ENCODE assay signal across 19 cellular contexts in genomic region chr5:104594850-104595249, GRCh38.
DNase-seq lines count a peak whose midpoint lies in the region.
"Had no signal": no experiment of that assay in that cellular context is flagged by ENCODE, and none has a peak within 500 bp of the region (broad histone marks: within the 10 kb centered on the region; RNA-seq: fewer than 3 reads in every experiment).

No MANE protein-coding gene starts in this region.

- peak; percentile 4 for DNase-seq in DMS53 (lab: John Stamatoyannopoulos, UW)
- no peak for DNase-seq in DMS53 treated with DMSO at 0.1 percent for 48 hours (lab: John Stamatoyannopoulos, UW; ENCODE audit: unreplicated experiment)
- DNase-seq in NCI-H748 (lab: John Stamatoyannopoulos, UW; ENCODE audit: unreplicated experiment): peak; percentile 25
- DNase-seq in NCI-H748 treated with DMSO at 0.1 percent for 48 hours (lab: John Stamatoyannopoulos, UW): no peak
- peak; percentile 24 for DNase-seq in OCI-M1 (lab: John Stamatoyannopoulos, UW)
- DNase-seq in DMS153 (lab: John Stamatoyannopoulos, UW): no peak
- no peak for DNase-seq in CD1c-positive myeloid dendritic cell (ENCODE audit: extremely low spot score)
- no peak for DNase-seq in DMS79 treated with DMSO at 0.1 percent for 48 hours (lab: John Stamatoyannopoulos, UW)
- DNase-seq: ACHN; AML-193; BE2C; Calu3; CD4-positive, alpha-beta memory T cell; COR-L47; DND-41; GM23248; H7; HCEC 1CT; HFFc6 had no signal

Comparison
In these comparisons a context has a peak if more than half of its experiments do, and no peak if none do; other contexts are left out.
1. DNase-seq: peak in DMS53 (single experiment), NCI-H748 (single experiment) and OCI-M1 (single experiment); none in DMS53 treated with DMSO at 0.1 percent for 48 hours (single experiment), NCI-H748 treated with DMSO at 0.1 percent for 48 hours (single experiment), DMS153 (single experiment), CD1c-positive myeloid dendritic cell (single experiment) and DMS79 treated with DMSO at 0.1 percent for 48 hours (single experiment).